Comparison of ENCODE assay signal across 1 cellular context in the genomic region with DNA sequence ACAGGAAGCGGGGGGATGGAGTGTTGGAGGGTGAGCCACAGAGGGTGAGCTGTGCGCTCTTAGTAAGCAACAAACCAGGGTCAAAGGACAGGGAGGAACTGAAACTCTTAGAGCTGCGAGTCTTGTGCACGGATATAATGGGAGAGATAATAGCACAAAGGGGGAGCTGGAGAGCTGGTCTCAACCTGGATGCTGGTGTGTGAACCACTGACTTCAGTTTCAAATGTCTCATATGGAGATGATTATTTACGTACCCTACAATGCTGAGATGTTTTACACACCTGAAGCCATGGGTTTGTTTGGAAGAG.
TF ChIP-seq lines count a peak whose summit lies in the region.

No MANE protein-coding gene starts in this region.

TF ChIP-seq in H1, 55 proteins besides CTCF, POLR2A, EP300 and RAD21 (continued from another document):
- TF ChIP-seq, protein P1, sequence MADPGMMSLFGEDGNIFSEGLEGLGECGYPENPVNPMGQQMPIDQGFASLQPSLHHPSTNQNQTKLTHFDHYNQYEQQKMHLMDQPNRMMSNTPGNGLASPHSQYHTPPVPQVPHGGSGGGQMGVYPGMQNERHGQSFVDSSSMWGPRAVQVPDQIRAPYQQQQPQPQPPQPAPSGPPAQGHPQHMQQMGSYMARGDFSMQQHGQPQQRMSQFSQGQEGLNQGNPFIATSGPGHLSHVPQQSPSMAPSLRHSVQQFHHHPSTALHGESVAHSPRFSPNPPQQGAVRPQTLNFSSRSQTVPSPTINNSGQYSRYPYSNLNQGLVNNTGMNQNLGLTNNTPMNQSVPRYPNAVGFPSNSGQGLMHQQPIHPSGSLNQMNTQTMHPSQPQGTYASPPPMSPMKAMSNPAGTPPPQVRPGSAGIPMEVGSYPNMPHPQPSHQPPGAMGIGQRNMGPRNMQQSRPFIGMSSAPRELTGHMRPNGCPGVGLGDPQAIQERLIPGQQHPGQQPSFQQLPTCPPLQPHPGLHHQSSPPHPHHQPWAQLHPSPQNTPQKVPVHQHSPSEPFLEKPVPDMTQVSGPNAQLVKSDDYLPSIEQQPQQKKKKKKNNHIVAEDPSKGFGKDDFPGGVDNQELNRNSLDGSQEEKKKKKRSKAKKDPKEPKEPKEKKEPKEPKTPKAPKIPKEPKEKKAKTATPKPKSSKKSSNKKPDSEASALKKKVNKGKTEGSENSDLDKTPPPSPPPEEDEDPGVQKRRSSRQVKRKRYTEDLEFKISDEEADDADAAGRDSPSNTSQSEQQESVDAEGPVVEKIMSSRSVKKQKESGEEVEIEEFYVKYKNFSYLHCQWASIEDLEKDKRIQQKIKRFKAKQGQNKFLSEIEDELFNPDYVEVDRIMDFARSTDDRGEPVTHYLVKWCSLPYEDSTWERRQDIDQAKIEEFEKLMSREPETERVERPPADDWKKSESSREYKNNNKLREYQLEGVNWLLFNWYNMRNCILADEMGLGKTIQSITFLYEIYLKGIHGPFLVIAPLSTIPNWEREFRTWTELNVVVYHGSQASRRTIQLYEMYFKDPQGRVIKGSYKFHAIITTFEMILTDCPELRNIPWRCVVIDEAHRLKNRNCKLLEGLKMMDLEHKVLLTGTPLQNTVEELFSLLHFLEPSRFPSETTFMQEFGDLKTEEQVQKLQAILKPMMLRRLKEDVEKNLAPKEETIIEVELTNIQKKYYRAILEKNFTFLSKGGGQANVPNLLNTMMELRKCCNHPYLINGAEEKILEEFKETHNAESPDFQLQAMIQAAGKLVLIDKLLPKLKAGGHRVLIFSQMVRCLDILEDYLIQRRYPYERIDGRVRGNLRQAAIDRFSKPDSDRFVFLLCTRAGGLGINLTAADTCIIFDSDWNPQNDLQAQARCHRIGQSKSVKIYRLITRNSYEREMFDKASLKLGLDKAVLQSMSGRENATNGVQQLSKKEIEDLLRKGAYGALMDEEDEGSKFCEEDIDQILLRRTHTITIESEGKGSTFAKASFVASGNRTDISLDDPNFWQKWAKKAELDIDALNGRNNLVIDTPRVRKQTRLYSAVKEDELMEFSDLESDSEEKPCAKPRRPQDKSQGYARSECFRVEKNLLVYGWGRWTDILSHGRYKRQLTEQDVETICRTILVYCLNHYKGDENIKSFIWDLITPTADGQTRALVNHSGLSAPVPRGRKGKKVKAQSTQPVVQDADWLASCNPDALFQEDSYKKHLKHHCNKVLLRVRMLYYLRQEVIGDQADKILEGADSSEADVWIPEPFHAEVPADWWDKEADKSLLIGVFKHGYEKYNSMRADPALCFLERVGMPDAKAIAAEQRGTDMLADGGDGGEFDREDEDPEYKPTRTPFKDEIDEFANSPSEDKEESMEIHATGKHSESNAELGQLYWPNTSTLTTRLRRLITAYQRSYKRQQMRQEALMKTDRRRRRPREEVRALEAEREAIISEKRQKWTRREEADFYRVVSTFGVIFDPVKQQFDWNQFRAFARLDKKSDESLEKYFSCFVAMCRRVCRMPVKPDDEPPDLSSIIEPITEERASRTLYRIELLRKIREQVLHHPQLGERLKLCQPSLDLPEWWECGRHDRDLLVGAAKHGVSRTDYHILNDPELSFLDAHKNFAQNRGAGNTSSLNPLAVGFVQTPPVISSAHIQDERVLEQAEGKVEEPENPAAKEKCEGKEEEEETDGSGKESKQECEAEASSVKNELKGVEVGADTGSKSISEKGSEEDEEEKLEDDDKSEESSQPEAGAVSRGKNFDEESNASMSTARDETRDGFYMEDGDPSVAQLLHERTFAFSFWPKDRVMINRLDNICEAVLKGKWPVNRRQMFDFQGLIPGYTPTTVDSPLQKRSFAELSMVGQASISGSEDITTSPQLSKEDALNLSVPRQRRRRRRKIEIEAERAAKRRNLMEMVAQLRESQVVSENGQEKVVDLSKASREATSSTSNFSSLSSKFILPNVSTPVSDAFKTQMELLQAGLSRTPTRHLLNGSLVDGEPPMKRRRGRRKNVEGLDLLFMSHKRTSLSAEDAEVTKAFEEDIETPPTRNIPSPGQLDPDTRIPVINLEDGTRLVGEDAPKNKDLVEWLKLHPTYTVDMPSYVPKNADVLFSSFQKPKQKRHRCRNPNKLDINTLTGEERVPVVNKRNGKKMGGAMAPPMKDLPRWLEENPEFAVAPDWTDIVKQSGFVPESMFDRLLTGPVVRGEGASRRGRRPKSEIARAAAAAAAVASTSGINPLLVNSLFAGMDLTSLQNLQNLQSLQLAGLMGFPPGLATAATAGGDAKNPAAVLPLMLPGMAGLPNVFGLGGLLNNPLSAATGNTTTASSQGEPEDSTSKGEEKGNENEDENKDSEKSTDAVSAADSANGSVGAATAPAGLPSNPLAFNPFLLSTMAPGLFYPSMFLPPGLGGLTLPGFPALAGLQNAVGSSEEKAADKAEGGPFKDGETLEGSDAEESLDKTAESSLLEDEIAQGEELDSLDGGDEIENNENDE (IDR thresholded peaks at IDR 0.05; ENCODE audit: insufficient replicate concordance, low read length) = no peak
- TF ChIP-seq ZNF274 (IDR thresholded peaks at IDR 0.05; ENCODE audit: borderline replicate concordance, extremely low read depth, low read length) (no peak), JUND (IDR thresholded peaks at IDR 0.05; ENCODE audit: low read length) (no peak)
TF ChIP-seq in H1: peak in this region for 0.
